Comparison of ENCODE assay signal across 8 cellular contexts in genomic region chr2:207505728-207506127, GRCh38. TPM values are rescaled to one million over a fixed set of nuclear protein-coding genes. Genes with fewer than 3 reads are reported as not detected.
DNase-seq lines count a peak whose midpoint lies in the region; ATAC-seq and TF ChIP-seq lines count a peak whose summit lies in the region.

No MANE protein-coding gene starts in this region.

- no peaks in the 10 kb centered on the region for H3K36me3 Mint-ChIP-seq in progenitor cell of endocrine pancreas (ENCODE audit: insufficient read depth)

- no peak overlapping the region for H3K4me3 ChIP-seq in body of pancreas

- no peak overlapping the region for H3K27ac ChIP-seq in body of pancreas

- TF ChIP-seq POLR2A in body of pancreas (IDR thresholded peaks at IDR 0.05): no peak

- peaks cover 13% of the 10 kb centered on the region for H3K4me1 ChIP-seq in body of pancreas

- TF ChIP-seq CTCF in progenitor cell of endocrine pancreas (IDR thresholded peaks at IDR 0.05; ENCODE audit: unreplicated experiment): no peak
- TF ChIP-seq CTCF in body of pancreas (IDR thresholded peaks at IDR 0.05): no peak

- H3K4me3 Mint-ChIP-seq in progenitor cell of endocrine pancreas (ENCODE audit: low read depth): no peak overlapping the region

- no peaks in the 10 kb centered on the region for H3K36me3 ChIP-seq in body of pancreas (replicated peaks in 1 of 2; ENCODE audit: insufficient read depth in 1 of 2, low read depth in 2 of 2)

- no peaks in the 10 kb centered on the region for H3K27me3 ChIP-seq in body of pancreas

- DNase-seq in ELR (ENCODE audit: low read depth) (peak; percentile 96), RKO (ENCODE audit: low spot score) (peak; percentile 96), dermis blood vessel endothelial cell (peak; percentile 31), progenitor cell of endocrine pancreas (ENCODE audit: low spot score, unreplicated experiment) (no peak), body of pancreas (no peak), NCI-H1930 (lab: John Stamatoyannopoulos, UW) (no peak), NCI-H2107 treated with DMSO at 0.1 percent for 48 hours (lab: John Stamatoyannopoulos, UW; ENCODE audit: unreplicated experiment) (no peak)

- peak overlapping the region; percentile 50 for H3K27ac Mint-ChIP-seq in progenitor cell of endocrine pancreas

- WGBS in body of pancreas, 2 donors: 59 to 82% methylated on average over 1 of the region's 1 CpG

- peaks cover 12% of the 10 kb centered on the region for H3K4me1 Mint-ChIP-seq in progenitor cell of endocrine pancreas (ENCODE audit: low read depth)

- H3K9me3 Mint-ChIP-seq in progenitor cell of endocrine pancreas (ENCODE audit: low read depth): no peaks in the 10 kb centered on the region

- intact Hi-C loops in body of pancreas (cut with DNase I): no loop called here

- ATAC-seq in body of pancreas (no peak), GM18873 (IDR thresholded peaks at IDR 0.05; ENCODE audit: low FRiP score, unreplicated experiment) (no peak)

- no peaks in the 10 kb centered on the region for H3K9me3 ChIP-seq in body of pancreas

- H3K27me3 Mint-ChIP-seq in progenitor cell of endocrine pancreas: no peaks in the 10 kb centered on the region

RNA-seq across cellular contexts. Expression of gene CREB1, which starts 24.0 kb away (rescaled TPM):
- total RNA-seq in dermis blood vessel endothelial cell: 51.5 and 56.2 TPM in 2 replicates
- 103 and 111 TPM in 2 replicates for total RNA-seq in progenitor cell of endocrine pancreas
- total RNA-seq in body of pancreas: 10 to 100 TPM; 17.9 to 20.1 TPM

Comparison
In these comparisons a context has a peak if more than half of its experiments do, and no peak if none do; other contexts are left out.
1. DNase-seq: peak in ELR (single experiment), RKO (single experiment) and dermis blood vessel endothelial cell (single experiment); none in progenitor cell of endocrine pancreas (single experiment), body of pancreas (0 of 4), NCI-H1930 (0 of 2) and NCI-H2107 treated with DMSO at 0.1 percent for 48 hours (single experiment).